ENCODE assay signal across 20 cellular contexts in the genomic region with DNA sequence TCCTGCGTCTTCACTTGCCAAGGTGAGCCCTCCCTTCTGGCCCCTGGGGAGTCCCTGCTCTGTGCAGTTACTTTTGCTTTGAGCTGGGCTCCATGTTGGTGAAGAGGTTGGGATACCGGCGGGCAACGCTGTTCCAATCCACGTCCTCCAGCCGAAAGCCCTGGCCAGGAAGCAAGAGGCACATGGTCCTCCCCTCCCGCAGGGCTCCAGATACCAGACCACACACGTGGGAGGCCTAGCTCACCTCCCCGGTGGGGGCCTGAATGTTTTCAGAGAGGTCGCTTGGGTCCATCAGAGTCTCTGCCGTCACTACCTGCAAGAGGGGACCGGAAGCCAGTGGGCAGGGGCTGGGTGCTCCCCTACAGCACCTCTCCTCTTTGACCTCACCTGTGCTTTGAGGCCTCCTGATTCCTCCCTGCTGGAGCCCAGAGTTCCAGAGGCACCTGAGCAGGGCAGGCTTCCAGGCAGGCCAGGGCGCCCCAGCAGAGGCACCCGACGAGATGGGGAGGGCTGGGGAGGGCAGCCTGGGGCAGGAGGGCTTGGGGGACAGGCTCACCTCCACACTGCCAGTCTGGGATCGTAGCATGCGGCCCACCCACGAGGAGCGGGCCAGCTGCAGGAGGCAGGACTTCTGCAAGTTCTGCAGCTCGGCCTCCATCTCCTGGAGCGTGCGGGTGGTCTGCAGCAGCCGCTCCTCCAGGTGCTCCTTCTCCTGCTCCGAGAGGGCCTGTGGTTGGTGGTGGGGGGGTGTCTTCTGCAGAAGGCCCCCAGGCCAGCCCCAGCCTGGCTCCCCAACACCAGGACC. TPM values are rescaled to one million over a fixed set of nuclear protein-coding genes. Genes with fewer than 3 reads are reported as not detected.
DNase-seq lines count a peak whose midpoint lies in the region; ATAC-seq and TF ChIP-seq lines count a peak whose summit lies in the region.
"Had no signal": no experiment of that assay in that cellular context is flagged by ENCODE, and none has a peak within 500 bp of the region (broad histone marks: within the 10 kb centered on the region; RNA-seq: fewer than 3 reads in every experiment).

No MANE protein-coding gene starts in this region.

- intact Hi-C loops in activated B cell treated with CpG ODN at 0.5 μM for 24 hours (cut with micrococcal nuclease): no loop called here

- H3K27ac Mint-ChIP-seq in activated CD4-positive, alpha-beta T cell treated with anti-CD3 and anti-CD28 coated beads, Interleukin-2, amount 10 ng/mL, durations not matched to agents 7 days and 5 days: peak overlapping the region; percentile 19
- no peak overlapping the region for H3K27ac Mint-ChIP-seq in activated B cell treated with CpG ODN at 0.5 μM for 24 hours
- H3K27ac Mint-ChIP-seq in activated naive CD4-positive, alpha-beta T cell treated with anti-CD3 and anti-CD28 coated beads, Interleukin-2, amount 50 U/mL, for 72 hours: no peak overlapping the region

- H3K4me2 ChIP-seq in osteoblast (ENCODE audit: insufficient read depth, low read length): no peak overlapping the region

- H3K4me1 ChIP-seq in osteoblast (ENCODE audit: insufficient read depth, low read length): peaks cover 8% of the 10 kb centered on the region
- H3K4me1 ChIP-seq: BE2C had no signal

- H3K36me3 ChIP-seq in osteoblast (ENCODE audit: insufficient read depth, low read length): no peaks in the 10 kb centered on the region
- H3K36me3 ChIP-seq: BE2C, brain microvascular endothelial cell, pancreas, suprapubic skin, uterus had no signal

- H3K9me3 ChIP-seq in osteoblast (ENCODE audit: low read depth, low read length): no peaks in the 10 kb centered on the region
- H3K9me3 ChIP-seq: BE2C, pancreas, suprapubic skin, uterus had no signal

- H3K27me3 ChIP-seq in osteoblast (ENCODE audit: insufficient read depth, low read length): peaks cover 45% of the 10 kb centered on the region
- H3K27me3 ChIP-seq: pancreas had no signal

- ATAC-seq in activated B cell treated with CpG ODN at 0.5 μM for 24 hours (ENCODE audit: low read depth) (no peak), HG03378 (IDR thresholded peaks at IDR 0.05; ENCODE audit: unreplicated experiment) (no peak)
- ATAC-seq in activated naive CD4-positive, alpha-beta T cell treated with anti-CD3 and anti-CD28 coated beads, Interleukin-2, amount 50 U/mL, for 72 hours: no peak
- ATAC-seq: pancreas, sciatic nerve had no signal

- H3K9me3 Mint-ChIP-seq in activated CD4-positive, alpha-beta T cell treated with anti-CD3 and anti-CD28 coated beads, Interleukin-2, amount 10 ng/mL, durations not matched to agents 7 days and 5 days: no peaks in the 10 kb centered on the region
- H3K9me3 Mint-ChIP-seq in activated B cell treated with CpG ODN at 0.5 μM for 24 hours: no peaks in the 10 kb centered on the region
- no peaks in the 10 kb centered on the region for H3K9me3 Mint-ChIP-seq in activated naive CD4-positive, alpha-beta T cell treated with anti-CD3 and anti-CD28 coated beads, Interleukin-2, amount 50 U/mL, for 72 hours

- peaks cover 11% of the 10 kb centered on the region for H3K4me1 Mint-ChIP-seq in activated CD4-positive, alpha-beta T cell treated with anti-CD3 and anti-CD28 coated beads, Interleukin-2, amount 10 ng/mL, durations not matched to agents 7 days and 5 days
- peaks cover 17% of the 10 kb centered on the region for H3K4me1 Mint-ChIP-seq in activated B cell treated with CpG ODN at 0.5 μM for 24 hours

- no peak overlapping the region for H3K27ac ChIP-seq in osteoblast (ENCODE audit: low read depth, low read length)
- H3K27ac ChIP-seq: brain microvascular endothelial cell, pancreas, suprapubic skin, uterus had no signal

- H3K4me3 Mint-ChIP-seq in activated CD4-positive, alpha-beta T cell treated with anti-CD3 and anti-CD28 coated beads, Interleukin-2, amount 10 ng/mL, durations not matched to agents 7 days and 5 days: no peak overlapping the region
- H3K4me3 Mint-ChIP-seq in activated B cell treated with CpG ODN at 0.5 μM for 24 hours: peak overlapping the region; percentile 24

- H3K27me3 Mint-ChIP-seq in activated CD4-positive, alpha-beta T cell treated with anti-CD3 and anti-CD28 coated beads, Interleukin-2, amount 10 ng/mL, durations not matched to agents 7 days and 5 days: peaks cover 20% of the 10 kb centered on the region
- no peaks in the 10 kb centered on the region for H3K27me3 Mint-ChIP-seq in activated B cell treated with CpG ODN at 0.5 μM for 24 hours

- no peak overlapping the region for H3K4me3 ChIP-seq in osteoblast (ENCODE audit: insufficient read depth, low read length)
- H3K4me3 ChIP-seq: pancreas, suprapubic skin, uterus had no signal

- CTCF ChIA-PET in activated CD4-positive, alpha-beta T cell treated with anti-CD3 and anti-CD28 coated beads, Interleukin-2, amount 10 ng/mL, durations not matched to agents 7 days and 5 days (lab: Charles Lee): interaction anchor here (0.6 to 2.4 kb wide), 6 partner anchors 9 to 204 kb away, joined by 3 to 10 read pairs (median 6); a partner anchor contains a TSS
- CTCF ChIA-PET in activated B cell treated with CpG ODN at 0.5 μM for 24 hours (lab: Charles Lee): no interaction called here

- H3K79me2 ChIP-seq in osteoblast (ENCODE audit: insufficient read depth, low read length): no peaks in the 10 kb centered on the region

- no peak for TF ChIP-seq CTCF in activated B cell treated with CpG ODN at 0.5 μM for 24 hours (IDR thresholded peaks at IDR 0.05)
- TF ChIP-seq CTCF in osteoblast (IDR thresholded peaks at IDR 0.05; ENCODE audit: extremely low read depth, low read depth, low read length): no peak

- H3K36me3 Mint-ChIP-seq in activated CD4-positive, alpha-beta T cell treated with anti-CD3 and anti-CD28 coated beads, Interleukin-2, amount 10 ng/mL, durations not matched to agents 7 days and 5 days (ENCODE audit: low read depth): no peaks in the 10 kb centered on the region
- no peaks in the 10 kb centered on the region for H3K36me3 Mint-ChIP-seq in activated B cell treated with CpG ODN at 0.5 μM for 24 hours (ENCODE audit: low read depth)
- H3K36me3 Mint-ChIP-seq in activated naive CD4-positive, alpha-beta T cell treated with anti-CD3 and anti-CD28 coated beads, Interleukin-2, amount 50 U/mL, for 72 hours: no peaks in the 10 kb centered on the region

- POLR2A ChIA-PET in activated CD4-positive, alpha-beta T cell treated with anti-CD3 and anti-CD28 coated beads, Interleukin-2, amount 10 ng/mL, durations not matched to agents 7 days and 5 days (lab: Charles Lee): interaction anchor here (0.6 kb wide), 1 partner anchor 18 kb away, joined by 4 read pairs; no protein-coding TSS in a partner anchor
- POLR2A ChIA-PET in activated B cell treated with CpG ODN at 0.5 μM for 24 hours (lab: Charles Lee): interaction anchor here (0.6 to 3.4 kb wide), 4 partner anchors 18 to 183 kb away, joined by 4 to 22 read pairs (median 8); a partner anchor contains a TSS

- DNase-seq in activated CD4-positive, alpha-beta T cell treated with anti-CD3 and anti-CD28 coated beads, Interleukin-2, amount 10 ng/mL, durations not matched to agents 7 days and 5 days: no peak
- no peak for DNase-seq in activated CD4-positive, alpha-beta T cell treated with anti-CD3 and anti-CD28 coated beads, Interleukin-2, amount 50 U/mL, for 1 hour
- DNase-seq in activated B cell treated with CpG ODN at 0.5 μM for 24 hours: no peak
- DNase-seq in osteoblast (ENCODE audit: insufficient read length, low spot score, missing footprints): peak; percentile 87
- no peak for DNase-seq in activated naive CD4-positive, alpha-beta T cell treated with anti-CD3 and anti-CD28 coated beads, Interleukin-2, amount 50 U/mL, for 72 hours (ENCODE audit: low spot score in 2 of 2)
- DNase-seq: activated CD4-positive, alpha-beta T cell treated with anti-CD3 and anti-CD28 coated beads for 1 hour; BE2C; brain microvascular endothelial cell; kidney glomerular epithelial cell; mammary epithelial cell; NCI-H1417; NCI-H2107; NCI-H510A treated with DMSO at 0.1 percent for 48 hours; stimulated activated CD4-positive, alpha-beta T cell treated with anti-CD3 and anti-CD28 coated beads, Interleukin-15, amount 100 ng/mL, for 24 hours; uterus had no signal

- H4K20me1 ChIP-seq in osteoblast (ENCODE audit: insufficient read depth, low read length): peaks cover 5% of the 10 kb centered on the region

- no peak overlapping the region for H2AFZ ChIP-seq in osteoblast (ENCODE audit: low read length)

RNA-seq across cellular contexts. Expression of a gene that starts 3.0 kb away (rescaled TPM):
- total RNA-seq in activated CD4-positive, alpha-beta T cell treated with anti-CD3 and anti-CD28 coated beads, Interleukin-2, amount 10 ng/mL, durations not matched to agents 7 days and 5 days: 1 to 10 TPM; 3.4 to 4.8 TPM
- total RNA-seq in activated B cell treated with CpG ODN at 0.5 μM for 24 hours: 8.6 and 9.1 TPM in 2 replicates
- 0.29 and 0.36 TPM in 2 replicates for total RNA-seq in osteoblast
- 1 to 10 TPM; 5.1 to 5.8 TPM for total RNA-seq in activated naive CD4-positive, alpha-beta T cell treated with anti-CD3 and anti-CD28 coated beads, Interleukin-2, amount 50 U/mL, for 72 hours

RNA-seq across cellular contexts. Expression of a gene that starts 3.2 kb away (rescaled TPM):
- 10 to 100 TPM; 30.7 to 38.1 TPM for total RNA-seq in activated CD4-positive, alpha-beta T cell treated with anti-CD3 and anti-CD28 coated beads, Interleukin-2, amount 10 ng/mL, durations not matched to agents 7 days and 5 days
- total RNA-seq in activated B cell treated with CpG ODN at 0.5 μM for 24 hours (14.2 and 14.9 TPM in 2 replicates), osteoblast (2.4 and 6.2 TPM in 2 replicates)
- total RNA-seq in activated naive CD4-positive, alpha-beta T cell treated with anti-CD3 and anti-CD28 coated beads, Interleukin-2, amount 50 U/mL, for 72 hours: 10 to 100 TPM; 13.3 to 17.5 TPM

RNA-seq across cellular contexts. Expression of a gene that starts 18.7 kb away (rescaled TPM):
- 10 to 100 TPM; 46.8 to 48.6 TPM for total RNA-seq in activated CD4-positive, alpha-beta T cell treated with anti-CD3 and anti-CD28 coated beads, Interleukin-2, amount 10 ng/mL, durations not matched to agents 7 days and 5 days
- total RNA-seq in activated B cell treated with CpG ODN at 0.5 μM for 24 hours: 42.7 and 49.6 TPM in 2 replicates
- 23.9 and 27.5 TPM in 2 replicates for total RNA-seq in osteoblast
- total RNA-seq in activated naive CD4-positive, alpha-beta T cell treated with anti-CD3 and anti-CD28 coated beads, Interleukin-2, amount 50 U/mL, for 72 hours: 10 to 100 TPM; 37.3 to 47.1 TPM

RNA-seq across cellular contexts. Expression of a gene that starts 20.2 kb away (rescaled TPM):
- total RNA-seq in activated CD4-positive, alpha-beta T cell treated with anti-CD3 and anti-CD28 coated beads, Interleukin-2, amount 10 ng/mL, durations not matched to agents 7 days and 5 days: 1 to 10 TPM; 2.0 to 2.1 TPM
- total RNA-seq in activated B cell treated with CpG ODN at 0.5 μM for 24 hours (7.1 and 7.9 TPM in 2 replicates), osteoblast (0.88 and 1.1 TPM in 2 replicates)
- total RNA-seq in activated naive CD4-positive, alpha-beta T cell treated with anti-CD3 and anti-CD28 coated beads, Interleukin-2, amount 50 U/mL, for 72 hours: 1 to 10 TPM; 1.7 to 2.8 TPM
- total RNA-seq: A172 had no signal

RNA-seq across cellular contexts. Expression of a gene that starts 22.2 kb away (rescaled TPM):
- total RNA-seq in activated CD4-positive, alpha-beta T cell treated with anti-CD3 and anti-CD28 coated beads, Interleukin-2, amount 10 ng/mL, durations not matched to agents 7 days and 5 days: 10 to 100 TPM; 51.7 to 63.5 TPM
- total RNA-seq in activated B cell treated with CpG ODN at 0.5 μM for 24 hours: 37.2 and 43.9 TPM in 2 replicates
- 28.6 and 35.7 TPM in 2 replicates for total RNA-seq in osteoblast
- total RNA-seq in activated naive CD4-positive, alpha-beta T cell treated with anti-CD3 and anti-CD28 coated beads, Interleukin-2, amount 50 U/mL, for 72 hours: 10 to 100 TPM; 29.9 to 38.6 TPM
